In the genomic region with DNA sequence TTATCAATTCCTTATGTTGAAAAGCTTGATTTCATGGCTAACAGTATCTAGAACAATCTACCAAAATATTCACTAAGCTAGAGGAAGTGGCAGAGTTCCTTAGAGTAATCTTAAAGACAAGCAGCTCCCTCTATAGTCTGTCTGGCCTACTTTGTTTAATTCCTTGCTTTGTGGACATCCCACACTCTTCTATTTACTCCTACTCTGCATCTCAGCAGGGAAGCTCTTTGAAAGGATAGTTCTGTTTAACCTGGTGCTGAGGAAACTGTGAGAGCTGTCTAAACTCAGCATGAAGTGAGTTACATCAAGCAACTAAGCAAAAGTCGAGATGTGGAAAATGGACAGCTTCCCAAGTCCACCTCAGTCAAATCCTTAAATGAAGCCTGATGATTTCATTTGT, we compare ENCODE assay signal across 9 cellular contexts. TPM values are rescaled to one million over a fixed set of nuclear protein-coding genes. Genes with fewer than 3 reads are reported as not detected.
A peak's percentile ranks its signal among the peaks of the same experiment; 100 is the strongest.
DNase-seq lines count a peak whose midpoint lies in the region; ATAC-seq, FAIRE-seq and TF ChIP-seq lines count a peak whose summit lies in the region.
"Had no signal": no experiment of that assay in that cellular context is flagged by ENCODE, and none has a peak within 500 bp of the region (broad histone marks: within the 10 kb centered on the region; RNA-seq: fewer than 3 reads in every experiment).

No MANE protein-coding gene starts in this region.

- peaks cover 87% of the 10 kb centered on the region for H3K79me2 ChIP-seq in HepG2 (ENCODE audit: insufficient read depth, low read length)

- TF ChIP-seq EP300 in HepG2 (IDR thresholded peaks at IDR 0.05; ENCODE audit: low read depth in 2 of 2, low read length in 2 of 2) = no peak
- TF ChIP-seq EP300 in HepG2 (CRISPR knock-in tag; IDR thresholded peaks at IDR 0.05; ENCODE audit: borderline replicate concordance) = no peak

- H3K4me3 Mint-ChIP-seq in CD8-positive, alpha-beta T cell = no peak overlapping the region
- H3K4me3 Mint-ChIP-seq in activated CD4-positive, alpha-beta memory T cell treated with anti-CD3 and anti-CD28 coated beads for 36 hours = no peak overlapping the region
- H3K4me3 Mint-ChIP-seq: T-helper 1 cell treated with Interleukin-12 subunit alpha and Interleukin-12 subunit beta and Interleukin-4 antibody, amounts not matched to agents 30 μg/mL and 1 μg/mL, for 36 hours had no signal

- no peak overlapping the region for H3K9ac ChIP-seq in HepG2 (ENCODE audit: insufficient read depth, low read depth, low read length)

- POLR2A ChIA-PET in CD8-positive, alpha-beta T cell (lab: Charles Lee) = interaction anchor here (0.6 to 2.0 kb wide), 6 partner anchors 106 to 605 kb away, joined by 3 to 11 read pairs (median 3); a partner anchor contains a TSS
- POLR2A ChIA-PET in HepG2 (lab: Yijun Ruan, JAX) = interaction anchor here (1.1 kb wide), 1 partner anchor 12 kb away, joined by 4 read pairs; no protein-coding TSS in a partner anchor
- POLR2A ChIA-PET in activated CD4-positive, alpha-beta memory T cell treated with anti-CD3 and anti-CD28 coated beads for 36 hours (lab: Charles Lee) = interaction anchor here (0.6 to 2.0 kb wide), 3 partner anchors 25 to 219 kb away, joined by 3 to 12 read pairs (median 4); partner anchors contain the start of gene TRAF3IP2

- in situ Hi-C loops in astrocyte of the cerebellum (cut with HindIII; ENCODE audit: low sequenced_read_pairs) (no loop called here), HepG2 (cut with HindIII; ENCODE audit: extremely low pct_ligation_motif_present, low pct_unique_long_range_greater_than_20kb) (no loop called here)

- peak; percentile 4 for FAIRE-seq in HepG2 (lab: Jason Lieb, UNC)

- DNase-seq in CD8-positive, alpha-beta T cell = no peak
- DNase-seq in NCI-H2029 (lab: John Stamatoyannopoulos, UW) = peak; percentile 13
- DNase-seq in astrocyte of the cerebellum (ENCODE audit: low read depth) = peak; percentile 61
- peak; percentile 28 for DNase-seq in HepG2 (ENCODE audit: low spot score)
- no peak for DNase-seq in effector memory CD4-positive, alpha-beta T cell
- DNase-seq in activated CD4-positive, alpha-beta memory T cell treated with anti-CD3 and anti-CD28 coated beads for 36 hours = no peak
- no peak for DNase-seq in NCI-H128 (lab: John Stamatoyannopoulos, UW; ENCODE audit: unreplicated experiment)

- H3K36me3 ChIP-seq in CD8-positive, alpha-beta T cell (ENCODE audit: insufficient read depth, low read length) = no peaks in the 10 kb centered on the region
- no peaks in the 10 kb centered on the region; a peak in 1 of 5 replicates for H3K36me3 ChIP-seq in HepG2 (replicated peaks in 1 of 2; ENCODE audit: control insufficient read depth in 1 of 2, insufficient read depth in 2 of 2, low read length in 2 of 2)
- H3K36me3 ChIP-seq in effector memory CD4-positive, alpha-beta T cell (ENCODE audit: control insufficient read depth, insufficient read depth, low read length) = no peaks in the 10 kb centered on the region

- ATAC-seq in CD8-positive, alpha-beta T cell = no peak
- peak; percentile 21 for ATAC-seq in GM19395 (IDR thresholded peaks at IDR 0.05; ENCODE audit: unreplicated experiment)
- ATAC-seq in HepG2 = no peak

- H3K4me1 ChIP-seq in CD8-positive, alpha-beta T cell (ENCODE audit: insufficient read depth, low read length) = peaks cover 14% of the 10 kb centered on the region
- H3K4me1 ChIP-seq in HepG2 (ENCODE audit: insufficient read depth, low read length) = peaks cover 43% of the 10 kb centered on the region
- peaks cover 7% of the 10 kb centered on the region for H3K4me1 ChIP-seq in effector memory CD4-positive, alpha-beta T cell (ENCODE audit: control insufficient read depth, insufficient read depth, low read length, poor library complexity, severe bottlenecking)

- 0 out of 2 replicates have a peak overlapping the region, but pooled peaks have one; percentile 6 for H3K4me2 ChIP-seq in HepG2 (ENCODE audit: low read depth, low read length)

- WGBS in HepG2 (ENCODE audit: low lambda C conversion rate) = 69% methylated on average over 1 of the region's 1 CpG

- H3K9me3 Mint-ChIP-seq in CD8-positive, alpha-beta T cell = no peaks in the 10 kb centered on the region
- H3K9me3 Mint-ChIP-seq in activated CD4-positive, alpha-beta memory T cell treated with anti-CD3 and anti-CD28 coated beads for 36 hours = no peaks in the 10 kb centered on the region
- H3K9me3 Mint-ChIP-seq: T-helper 1 cell treated with Interleukin-12 subunit alpha and Interleukin-12 subunit beta and Interleukin-4 antibody, amounts not matched to agents 30 μg/mL and 1 μg/mL, for 36 hours had no signal

- H3K27ac Mint-ChIP-seq in CD8-positive, alpha-beta T cell = peak overlapping the region; percentile 47
- no peak overlapping the region for H3K27ac Mint-ChIP-seq in activated CD4-positive, alpha-beta memory T cell treated with anti-CD3 and anti-CD28 coated beads for 36 hours
- H3K27ac Mint-ChIP-seq: T-helper 1 cell treated with Interleukin-12 subunit alpha and Interleukin-12 subunit beta and Interleukin-4 antibody, amounts not matched to agents 30 μg/mL and 1 μg/mL, for 36 hours had no signal

- no peaks in the 10 kb centered on the region for H3K27me3 Mint-ChIP-seq in CD8-positive, alpha-beta T cell (ENCODE audit: low read depth)
- no peaks in the 10 kb centered on the region for H3K27me3 Mint-ChIP-seq in activated CD4-positive, alpha-beta memory T cell treated with anti-CD3 and anti-CD28 coated beads for 36 hours

- no peaks in the 10 kb centered on the region for H3K27me3 ChIP-seq in CD8-positive, alpha-beta T cell (ENCODE audit: insufficient read depth, low read length)
- peaks cover 0 to 3% of the 10 kb centered on the region in 2 experiments; a peak in 1 of 5 replicates for H3K27me3 ChIP-seq in HepG2 (ENCODE audit: control insufficient read depth in 1 of 2, insufficient read depth in 2 of 2, low read length in 2 of 2)
- no peaks in the 10 kb centered on the region for H3K27me3 ChIP-seq in effector memory CD4-positive, alpha-beta T cell (replicated peaks; ENCODE audit: control insufficient read depth, insufficient read depth, low read length, poor library complexity, severe bottlenecking)

- H3K4me1 Mint-ChIP-seq in CD8-positive, alpha-beta T cell (ENCODE audit: low read depth) = peaks cover 44% of the 10 kb centered on the region
- H3K4me1 Mint-ChIP-seq in activated CD4-positive, alpha-beta memory T cell treated with anti-CD3 and anti-CD28 coated beads for 36 hours (ENCODE audit: low read depth) = peaks cover 40% of the 10 kb centered on the region

- intact Hi-C loops in CD8-positive, alpha-beta T cell (cut with DNase I, micrococcal nuclease) = loop anchor here (1.0 to 5.0 kb wide), 4 partner anchors 91 to 422 kb away; a partner anchor contains a TSS
- intact Hi-C loops in HepG2 (cut with micrococcal nuclease; ENCODE audit: unreplicated experiment) = loop anchor here (2.0 kb wide), 1 partner anchor 118 kb away; no protein-coding TSS in a partner anchor
- intact Hi-C loops in activated CD4-positive, alpha-beta memory T cell treated with anti-CD3 and anti-CD28 coated beads for 36 hours (cut with micrococcal nuclease) = loop anchor here (1.0 to 10.0 kb wide), 3 partner anchors 114 to 219 kb away; a partner anchor contains a TSS

- peaks cover 9% of the 10 kb centered on the region for H4K20me1 ChIP-seq in HepG2 (ENCODE audit: insufficient read depth, low read length)

- H3K9me3 ChIP-seq in CD8-positive, alpha-beta T cell (ENCODE audit: low read length) = no peaks in the 10 kb centered on the region
- no peaks in the 10 kb centered on the region for H3K9me3 ChIP-seq in HepG2 (ENCODE audit: low read length)
- no peaks in the 10 kb centered on the region for H3K9me3 ChIP-seq in effector memory CD4-positive, alpha-beta T cell (ENCODE audit: control insufficient read depth, low read length)

- BruUV-seq in HepG2 (replicated peaks; lab: Mats Ljungman, UMichigan) = no TSS peak

- H2AFZ ChIP-seq in HepG2 (ENCODE audit: low read length) = no peak overlapping the region

- H3K4me3 ChIP-seq in CD8-positive, alpha-beta T cell (ENCODE audit: low read depth, low read length) = no peak overlapping the region
- H3K4me3 ChIP-seq in astrocyte of the cerebellum (ENCODE audit: low read depth, low read length) = no peak overlapping the region
- H3K4me3 ChIP-seq in HepG2 (replicated peaks in 1 of 3; ENCODE audit: insufficient read depth in 1 of 3, low read depth in 2 of 3, low read length in 3 of 3) = no peak overlapping the region
- H3K4me3 ChIP-seq in effector memory CD4-positive, alpha-beta T cell (ENCODE audit: insufficient read depth, low read depth, low read length, poor library complexity, severe bottlenecking) = no peak overlapping the region

- H3K27ac ChIP-seq in CD8-positive, alpha-beta T cell (ENCODE audit: low read depth, low read length) = no peak overlapping the region
- H3K27ac ChIP-seq in HepG2 (ENCODE audit: extremely low read length, insufficient read depth, low read length) = no peak overlapping the region
- no peak overlapping the region for H3K27ac ChIP-seq in effector memory CD4-positive, alpha-beta T cell (ENCODE audit: insufficient read depth, low read length, poor library complexity, severe bottlenecking)

- CTCF ChIA-PET in CD8-positive, alpha-beta T cell (lab: Charles Lee) = interaction anchor here (0.6 to 2.6 kb wide), 19 partner anchors 8 to 565 kb away, joined by 3 to 37 read pairs (median 4); a partner anchor contains a TSS
- CTCF ChIA-PET in HepG2 (lab: Yijun Ruan, JAX; ENCODE audit: low intra/inter-chr PET ratio, low total read pairs) = no interaction called here
- CTCF ChIA-PET in activated CD4-positive, alpha-beta memory T cell treated with anti-CD3 and anti-CD28 coated beads for 36 hours (lab: Charles Lee) = interaction anchor here (0.6 to 1.8 kb wide), 29 partner anchors 9 to 281 kb away, joined by 3 to 52 read pairs (median 3); partner anchors contain the start of gene TRAF3IP2

- no peak for TF ChIP-seq RAD21 in HepG2 (CRISPR knock-in tag; IDR thresholded peaks at IDR 0.05)

- TF ChIP-seq POLR2A in HepG2 (IDR thresholded peaks at IDR 0.05; ENCODE audit: insufficient read depth in 1 of 2, low read depth in 2 of 2, low read length in 2 of 2) = no peak

- TF ChIP-seq CTCF in CD8-positive, alpha-beta T cell (IDR thresholded peaks at IDR 0.05) = peak; percentile 49
- TF ChIP-seq CTCF in astrocyte of the cerebellum (IDR thresholded peaks at IDR 0.05; ENCODE audit: low read depth, low read length, missing control alignments) (peak; percentile 48), HepG2 (CRISPR knock-in tag; IDR thresholded peaks at IDR 0.05) (peak; percentile 32)

- peaks cover 6% of the 10 kb centered on the region for H3K36me3 Mint-ChIP-seq in CD8-positive, alpha-beta T cell
- H3K36me3 Mint-ChIP-seq in activated CD4-positive, alpha-beta memory T cell treated with anti-CD3 and anti-CD28 coated beads for 36 hours = peaks cover 5% of the 10 kb centered on the region

RNA-seq across cellular contexts. Expression of gene REV3L, which starts 4.3 kb away (rescaled TPM):
- 10 to 100 TPM; 18.1 to 20.7 TPM for total RNA-seq in CD8-positive, alpha-beta T cell
- 31.3 and 48.0 TPM in 2 replicates for total RNA-seq in HepG2 (2016; rRNA removed; fragmentation: Illumina TruSeq; extraction: Trizol)
- total RNA-seq in HepG2 (2016; cell fraction: cytosol; rRNA removed; fragmentation: Illumina TruSeq; extraction: Trizol; ENCODE audit: low read depth) = 90.3 and 96.9 TPM in 2 replicates
- 31.5 and 50.9 TPM in 2 replicates for total RNA-seq in HepG2 (2016; cell fraction: insoluble cytoplasmic fraction; rRNA removed; fragmentation: Illumina TruSeq; extraction: Trizol)
- 39.0 and 57.5 TPM in 2 replicates for total RNA-seq in HepG2 (2016; cell fraction: membrane; rRNA removed; fragmentation: Illumina TruSeq; extraction: Trizol)
- total RNA-seq in HepG2 (2016; cell fraction: nucleus; rRNA removed; fragmentation: Illumina TruSeq; extraction: Trizol) = 75.6 and 80.9 TPM in 2 replicates
- polyA plus RNA-seq in HepG2 (2011; rRNA removed) = 11.3 and 12.8 TPM in 2 replicates
- 5.3 and 8.5 TPM in 2 replicates for polyA plus RNA-seq in HepG2 (2011; cell fraction: cytosol; rRNA removed)
- 7.9 and 9.3 TPM in 2 replicates for polyA plus RNA-seq in HepG2 (2011; cell fraction: nucleus; rRNA removed)
- polyA plus RNA-seq in HepG2 (2012) = 10.5 and 11.7 TPM in 2 replicates
- 2.4 and 2.7 TPM in 2 replicates for polyA plus RNA-seq in HepG2 (2016; cell fraction: cytosol; fragmentation: Illumina TruSeq; extraction: Trizol; ENCODE audit: low read depth)
- 34.0 and 36.3 TPM in 2 replicates for polyA plus RNA-seq in HepG2 (2016; cell fraction: insoluble cytoplasmic fraction; fragmentation: Illumina TruSeq; extraction: Trizol; ENCODE audit: low read depth)
- polyA plus RNA-seq in HepG2 (2016; cell fraction: membrane; fragmentation: Illumina TruSeq; extraction: Trizol; ENCODE audit: low read depth) = 4.3 and 5.6 TPM in 2 replicates
- 30.6 and 34.2 TPM in 2 replicates for polyA plus RNA-seq in HepG2 (2016; cell fraction: nucleus; fragmentation: Illumina TruSeq; extraction: Trizol; ENCODE audit: insufficient read depth, low read depth)
- 12.1 and 22.3 TPM in 2 replicates for polyA minus RNA-seq in HepG2 (2011; rRNA and poly(A)+ RNA removed; ENCODE audit: low replicate concordance)
- 18.6 and 21.0 TPM in 2 replicates for polyA minus RNA-seq in HepG2 (2011; cell fraction: cytosol; rRNA and poly(A)+ RNA removed)
- polyA minus RNA-seq in HepG2 (2011; cell fraction: nucleus; rRNA and poly(A)+ RNA removed) = 90.9 and 94.9 TPM in 2 replicates
- 10 to 100 TPM; 13.9 to 15.0 TPM for total RNA-seq in activated CD4-positive, alpha-beta memory T cell treated with anti-CD3 and anti-CD28 coated beads for 36 hours

Comparison
In these comparisons a context has a peak if more than half of its experiments do, and no peak if none do; other contexts are left out.
1. DNase-seq: peak in NCI-H2029 (single experiment), astrocyte of the cerebellum (single experiment) and HepG2 (single experiment); none in CD8-positive, alpha-beta T cell (0 of 7), effector memory CD4-positive, alpha-beta T cell (0 of 3), activated CD4-positive, alpha-beta memory T cell treated with anti-CD3 and anti-CD28 coated beads for 36 hours (single experiment) and NCI-H128 (single experiment).
2. Peak in every context shown above with its lines, with median percentiles within 50 percentile points of each other: CTCF ChIP-seq.